ENCODE assay signal across 27 cellular contexts in the genomic region with DNA sequence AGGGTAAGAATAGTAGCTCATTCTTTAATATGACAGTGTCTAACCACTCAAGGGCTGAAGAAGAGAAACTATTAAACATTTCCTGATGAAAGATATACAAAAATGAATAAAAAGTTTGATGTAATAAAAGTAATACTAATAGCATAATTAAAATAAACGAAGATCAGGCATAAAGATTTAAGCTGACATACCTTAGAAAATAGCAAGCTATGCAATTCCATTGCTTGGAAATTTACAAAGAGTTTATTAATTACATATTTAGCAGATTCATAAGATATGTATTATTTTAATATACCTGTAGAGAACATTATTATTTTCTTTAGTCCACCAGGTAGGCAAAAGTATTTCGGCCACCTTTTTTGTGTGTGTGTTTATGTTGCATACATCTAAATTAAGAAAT.
"Had no signal": no experiment of that assay in that cellular context is flagged by ENCODE, and none has a peak within 500 bp of the region (broad histone marks: within the 10 kb centered on the region; RNA-seq: fewer than 3 reads in every experiment).

No MANE protein-coding gene starts in this region.

- DNase-seq: colonic mucosa; cortex of kidney; dermis blood vessel endothelial cell; dorsolateral prefrontal cortex; effector CD4-positive, alpha-beta T cell; effector CD8-positive, alpha-beta T cell; effector memory CD4-positive, alpha-beta T cell; effector memory CD8-positive, alpha-beta T cell; endodermal cell; erythroblast; esophagus squamous epithelium; foreskin fibroblast; foreskin keratinocyte; foreskin melanocyte; gastrocnemius medialis; glutamatergic neuron; head of caudate nucleus; heart left ventricle; heart right ventricle had no signal

- H3K36me3 ChIP-seq: colonic mucosa, esophagus muscularis mucosa, esophagus squamous epithelium, gastrocnemius medialis, gastroesophageal sphincter, heart left ventricle, heart right ventricle had no signal

- H3K27ac ChIP-seq: colonic mucosa, coronary artery, dorsolateral prefrontal cortex, epithelial cell of prostate, esophagus muscularis mucosa, esophagus squamous epithelium, foreskin keratinocyte, gastrocnemius medialis, gastroesophageal sphincter, heart left ventricle, heart right ventricle had no signal

- H3K9me3 ChIP-seq: colonic mucosa, esophagus muscularis mucosa, esophagus squamous epithelium, gastrocnemius medialis, gastroesophageal sphincter, heart right ventricle had no signal

- H3K27me3 ChIP-seq: colonic mucosa, dorsolateral prefrontal cortex, esophagus muscularis mucosa, esophagus squamous epithelium, foreskin keratinocyte, gastrocnemius medialis, gastroesophageal sphincter, heart left ventricle, heart right ventricle had no signal

- FAIRE-seq: colon, endothelial cell of umbilical vein, frontal cortex had no signal

- H3K4me3 ChIP-seq: colonic mucosa, coronary artery, dorsolateral prefrontal cortex, esophagus muscularis mucosa, esophagus squamous epithelium, gastrocnemius medialis, gastroesophageal sphincter, heart left ventricle, heart right ventricle had no signal

- ATAC-seq: effector memory CD8-positive, alpha-beta T cell; esophagus mucosa; foreskin keratinocyte; gastrocnemius medialis; gastroesophageal sphincter; heart left ventricle; heart right ventricle had no signal

- H3K4me1 ChIP-seq: colonic mucosa, esophagus squamous epithelium, foreskin keratinocyte, heart left ventricle, heart right ventricle had no signal
